Comparison of ENCODE assay signal across 1 cellular context in the genomic region with DNA sequence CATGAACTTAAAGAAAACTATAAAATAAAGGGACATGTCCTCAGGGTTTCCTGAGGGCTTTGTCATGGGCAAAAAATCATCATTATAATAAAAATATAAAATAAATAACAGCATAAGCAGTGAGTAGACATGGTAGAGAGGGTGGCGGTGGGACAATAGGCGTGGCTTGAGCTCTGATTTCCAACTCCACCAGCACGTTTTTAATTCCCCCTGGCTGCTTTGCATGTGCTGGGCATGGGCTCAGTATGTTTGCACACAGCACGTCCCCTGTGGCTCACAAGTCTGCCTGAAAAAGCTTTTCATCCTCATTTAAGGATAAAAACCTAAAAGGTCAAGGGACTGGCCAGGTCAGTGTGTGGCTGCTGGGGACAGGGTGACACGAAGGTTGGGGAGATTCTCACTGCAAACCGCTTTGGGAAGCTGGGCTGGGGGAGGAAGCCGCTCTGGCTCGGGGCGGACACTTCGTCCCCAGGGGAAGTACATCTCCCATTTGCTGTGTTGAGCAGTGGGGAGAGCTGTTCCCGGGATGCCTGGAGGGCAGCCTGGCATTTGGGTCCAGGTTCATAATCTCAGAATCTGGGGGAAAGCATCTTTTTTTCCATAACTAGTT.
TF ChIP-seq lines count a peak whose summit lies in the region.

No MANE protein-coding gene starts in this region.

TF ChIP-seq in A549, 52 proteins besides CTCF, POLR2A, EP300 and RAD21:
- TF ChIP-seq, protein P1, sequence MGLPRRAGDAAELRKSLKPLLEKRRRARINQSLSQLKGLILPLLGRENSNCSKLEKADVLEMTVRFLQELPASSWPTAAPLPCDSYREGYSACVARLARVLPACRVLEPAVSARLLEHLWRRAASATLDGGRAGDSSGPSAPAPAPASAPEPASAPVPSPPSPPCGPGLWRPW (IDR thresholded peaks at IDR 0.05): no peak
- TF ChIP-seq FOSB (CRISPR knock-in tag; IDR thresholded peaks at IDR 0.05): no peak
- TF ChIP-seq, protein P2, sequence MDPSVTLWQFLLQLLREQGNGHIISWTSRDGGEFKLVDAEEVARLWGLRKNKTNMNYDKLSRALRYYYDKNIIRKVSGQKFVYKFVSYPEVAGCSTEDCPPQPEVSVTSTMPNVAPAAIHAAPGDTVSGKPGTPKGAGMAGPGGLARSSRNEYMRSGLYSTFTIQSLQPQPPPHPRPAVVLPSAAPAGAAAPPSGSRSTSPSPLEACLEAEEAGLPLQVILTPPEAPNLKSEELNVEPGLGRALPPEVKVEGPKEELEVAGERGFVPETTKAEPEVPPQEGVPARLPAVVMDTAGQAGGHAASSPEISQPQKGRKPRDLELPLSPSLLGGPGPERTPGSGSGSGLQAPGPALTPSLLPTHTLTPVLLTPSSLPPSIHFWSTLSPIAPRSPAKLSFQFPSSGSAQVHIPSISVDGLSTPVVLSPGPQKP (IDR thresholded peaks at IDR 0.05; ENCODE audit: low read depth, low read length): no peak
- TF ChIP-seq, protein P3, sequence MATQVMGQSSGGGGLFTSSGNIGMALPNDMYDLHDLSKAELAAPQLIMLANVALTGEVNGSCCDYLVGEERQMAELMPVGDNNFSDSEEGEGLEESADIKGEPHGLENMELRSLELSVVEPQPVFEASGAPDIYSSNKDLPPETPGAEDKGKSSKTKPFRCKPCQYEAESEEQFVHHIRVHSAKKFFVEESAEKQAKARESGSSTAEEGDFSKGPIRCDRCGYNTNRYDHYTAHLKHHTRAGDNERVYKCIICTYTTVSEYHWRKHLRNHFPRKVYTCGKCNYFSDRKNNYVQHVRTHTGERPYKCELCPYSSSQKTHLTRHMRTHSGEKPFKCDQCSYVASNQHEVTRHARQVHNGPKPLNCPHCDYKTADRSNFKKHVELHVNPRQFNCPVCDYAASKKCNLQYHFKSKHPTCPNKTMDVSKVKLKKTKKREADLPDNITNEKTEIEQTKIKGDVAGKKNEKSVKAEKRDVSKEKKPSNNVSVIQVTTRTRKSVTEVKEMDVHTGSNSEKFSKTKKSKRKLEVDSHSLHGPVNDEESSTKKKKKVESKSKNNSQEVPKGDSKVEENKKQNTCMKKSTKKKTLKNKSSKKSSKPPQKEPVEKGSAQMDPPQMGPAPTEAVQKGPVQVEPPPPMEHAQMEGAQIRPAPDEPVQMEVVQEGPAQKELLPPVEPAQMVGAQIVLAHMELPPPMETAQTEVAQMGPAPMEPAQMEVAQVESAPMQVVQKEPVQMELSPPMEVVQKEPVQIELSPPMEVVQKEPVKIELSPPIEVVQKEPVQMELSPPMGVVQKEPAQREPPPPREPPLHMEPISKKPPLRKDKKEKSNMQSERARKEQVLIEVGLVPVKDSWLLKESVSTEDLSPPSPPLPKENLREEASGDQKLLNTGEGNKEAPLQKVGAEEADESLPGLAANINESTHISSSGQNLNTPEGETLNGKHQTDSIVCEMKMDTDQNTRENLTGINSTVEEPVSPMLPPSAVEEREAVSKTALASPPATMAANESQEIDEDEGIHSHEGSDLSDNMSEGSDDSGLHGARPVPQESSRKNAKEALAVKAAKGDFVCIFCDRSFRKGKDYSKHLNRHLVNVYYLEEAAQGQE (IDR thresholded peaks at IDR 0.05): no peak
- TF ChIP-seq JUNB (IDR thresholded peaks at IDR 0.05): peak; percentile 42; the same call in 1 of the 2 replicates
- TF ChIP-seq, protein P4, sequence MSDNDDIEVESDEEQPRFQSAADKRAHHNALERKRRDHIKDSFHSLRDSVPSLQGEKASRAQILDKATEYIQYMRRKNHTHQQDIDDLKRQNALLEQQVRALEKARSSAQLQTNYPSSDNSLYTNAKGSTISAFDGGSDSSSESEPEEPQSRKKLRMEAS (IDR thresholded peaks at IDR 0.05): peak; percentile 0; the same call in 1 of the 2 replicates
